ENCODE assay signal across 12 cellular contexts in the genomic region with DNA sequence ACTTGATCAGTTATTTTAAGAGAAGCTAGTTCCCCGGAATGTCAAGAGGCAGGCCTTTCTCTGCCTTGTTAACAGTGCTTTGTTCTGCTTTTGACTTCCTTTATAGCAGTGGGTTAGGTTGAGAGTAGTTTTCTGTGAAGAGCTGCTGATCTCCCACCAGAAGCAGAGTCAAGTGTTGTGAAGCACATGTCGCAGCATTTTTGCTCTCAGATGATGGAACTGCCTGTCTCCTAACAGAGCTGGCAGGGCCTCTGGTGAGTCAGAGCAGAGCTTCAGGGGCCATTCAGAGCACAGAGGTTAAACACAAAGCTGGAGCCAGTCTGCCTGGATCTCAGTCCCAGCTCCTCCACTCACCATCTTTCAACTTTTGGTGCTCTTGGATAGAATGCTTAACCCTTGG.
DNase-seq lines count a peak whose midpoint lies in the region; ATAC-seq and TF ChIP-seq lines count a peak whose summit lies in the region.
"Had no signal": no experiment of that assay in that cellular context is flagged by ENCODE, and none has a peak within 500 bp of the region (broad histone marks: within the 10 kb centered on the region; RNA-seq: fewer than 3 reads in every experiment).

No MANE protein-coding gene starts in this region.

- CTCF ChIA-PET in RWPE1 (lab: Yijun Ruan, JAX) = no interaction called here

- TF ChIP-seq CTCF in RWPE1 (conservative IDR thresholded peaks at IDR 0.05; ENCODE audit: low read depth) = no peak

- POLR2A ChIA-PET in RWPE1 (lab: Yijun Ruan, JAX; ENCODE audit: low non-redundant PET) = no interaction called here

- ATAC-seq in HG03457 (IDR thresholded peaks at IDR 0.05; ENCODE audit: unreplicated experiment) = no peak
- ATAC-seq in GM19467 (IDR thresholded peaks at IDR 0.05; ENCODE audit: unreplicated experiment) = no peak
- ATAC-seq: stimulated activated memory B cell treated with anti-CD40 and anti-IgM and Interleukin-4, amounts not matched to agents 10 μg/mL and 1 μg/mL and 100 μg/mL, for 72 hours had no signal

- no peak overlapping the region for H3K4me3 ChIP-seq in skeletal muscle cell (ENCODE audit: low read depth, low read length)
- H3K4me3 ChIP-seq: pancreas had no signal

- DNase-seq in NCI-H2107 treated with DMSO at 0.1 percent for 48 hours (lab: John Stamatoyannopoulos, UW; ENCODE audit: unreplicated experiment) (peak; percentile 21), NCI-H2107 (lab: John Stamatoyannopoulos, UW) (no peak), RWPE1 (ENCODE audit: low spot score) (peak; percentile 34), glomerular visceral epithelial cell (ENCODE audit: extremely low spot score) (peak; percentile 55), skeletal muscle cell (ENCODE audit: low read depth) (peak; percentile 42)
- no peak for DNase-seq in activated naive CD4-positive, alpha-beta T cell treated with Interleukin-2 at 50 U/mL for 16 hours
- DNase-seq: activated T-cell treated with anti-CD3 and anti-CD28 coated beads for 4 hours, erythroblast, pancreas had no signal

- no peak overlapping the region for H3K27ac ChIP-seq in RWPE1
- H3K27ac ChIP-seq: pancreas had no signal

Comparison
In these comparisons a context has a peak if more than half of its experiments do, and no peak if none do; other contexts are left out.
1. DNase-seq: peak in NCI-H2107 treated with DMSO at 0.1 percent for 48 hours (single experiment), RWPE1 (single experiment), glomerular visceral epithelial cell (single experiment) and skeletal muscle cell (single experiment); none in NCI-H2107 (single experiment) and activated naive CD4-positive, alpha-beta T cell treated with Interleukin-2 at 50 U/mL for 16 hours (single experiment).